ENCODE assay signal across 21 cellular contexts in genomic region chr1:238658766-238659165, GRCh38.
DNase-seq lines count a peak whose midpoint lies in the region; ATAC-seq, FAIRE-seq and TF ChIP-seq lines count a peak whose summit lies in the region.
"Had no signal": no experiment of that assay in that cellular context is flagged by ENCODE, and none has a peak within 500 bp of the region (broad histone marks: within the 10 kb centered on the region; RNA-seq: fewer than 3 reads in every experiment).

No MANE protein-coding gene starts in this region.

- no peak for TF ChIP-seq POLR2A in IMR-90 (IDR thresholded peaks at IDR 0.05; ENCODE audit: low read depth, low read length)

- WGBS in IMR-90 (ENCODE audit: extremely low coverage in 2 of 2, insufficient read length in 1 of 2), 2 experiments = no CpG with 5 or more reads among the region's 1 CpG

- H3K4me3 ChIP-seq in AG10803 (ENCODE audit: low read length) (no peak overlapping the region), IMR-90 (ENCODE audit: insufficient read depth, low read depth, low read length) (no peak overlapping the region), astrocyte (ENCODE audit: insufficient read depth, low read depth, low read length) (no peak overlapping the region)
- no peak overlapping the region for H3K4me3 ChIP-seq in CD8-positive, alpha-beta memory T cell (ENCODE audit: low read length)
- H3K4me3 ChIP-seq: coronary artery, heart left ventricle, pancreas, SK-N-MC had no signal

- H4K20me1 ChIP-seq in IMR-90 (ENCODE audit: insufficient read depth, low read length) = no peaks in the 10 kb centered on the region
- no peaks in the 10 kb centered on the region for H4K20me1 ChIP-seq in astrocyte (ENCODE audit: insufficient read depth, low read length)

- no peaks in the 10 kb centered on the region for H3K27me3 ChIP-seq in IMR-90 (ENCODE audit: control insufficient read depth, insufficient read depth, low read length)
- no peaks in the 10 kb centered on the region for H3K27me3 ChIP-seq in astrocyte (ENCODE audit: insufficient read depth, low read length)
- no peaks in the 10 kb centered on the region for H3K27me3 ChIP-seq in CD8-positive, alpha-beta memory T cell (ENCODE audit: insufficient read depth, low read length, poor library complexity, severe bottlenecking)
- H3K27me3 ChIP-seq: heart left ventricle, pancreas had no signal

- peaks cover 5% of the 10 kb centered on the region for H3K9me3 Mint-ChIP-seq in astrocyte (ENCODE audit: unreplicated experiment)
- peaks cover 0 to 14% (median 8%) of the 10 kb centered on the region in 5 donors for H3K9me3 Mint-ChIP-seq in CD8-positive, alpha-beta memory T cell

- no peaks in the 10 kb centered on the region for H3K9me1 ChIP-seq in IMR-90 (ENCODE audit: insufficient read depth, low read length)

- H3K4me1 ChIP-seq in IMR-90 (ENCODE audit: control insufficient read depth, insufficient read depth, low read length) = no peaks in the 10 kb centered on the region; the same call in 1 of the 2 replicates
- H3K4me1 ChIP-seq in astrocyte (ENCODE audit: insufficient read depth, low read length) = peaks cover 13% of the 10 kb centered on the region
- no peaks in the 10 kb centered on the region for H3K4me1 ChIP-seq in CD8-positive, alpha-beta memory T cell (ENCODE audit: insufficient read depth, low read length)
- H3K4me1 ChIP-seq: heart left ventricle, pancreas had no signal

- H3K4me1 Mint-ChIP-seq in astrocyte (ENCODE audit: low read depth, unreplicated experiment) = peaks cover 11% of the 10 kb centered on the region
- no peaks in the 10 kb centered on the region for H3K4me1 Mint-ChIP-seq in CD8-positive, alpha-beta memory T cell
- H3K4me1 Mint-ChIP-seq: activated naive CD8-positive, alpha-beta T cell treated with anti-CD3 and anti-CD28 coated beads, Interleukin-2, amount 50 U/mL, for 24 hours; stimulated activated effector memory CD8-positive, alpha-beta T cell treated with anti-CD3 and anti-CD28 coated beads, Interleukin-12 subunit alpha, Interleukin-12 subunit beta, amount 100 ng/mL, for 72 hours had no signal

- peak; percentile 11 for DNase-seq in AG10803 (ENCODE audit: low read depth)
- DNase-seq in IMR-90 = peak; percentile 74
- peak; percentile 90 for DNase-seq in astrocyte (ENCODE audit: low read depth)
- peak; percentile 37 for DNase-seq in kidney tubule cell (ENCODE audit: low spot score)
- no peak for DNase-seq in CD8-positive, alpha-beta memory T cell
- DNase-seq: activated CD4-positive, alpha-beta T cell treated with anti-CD3 and anti-CD28 coated beads, Interleukin-2, amount 50 U/mL, for 48 hours; activated naive CD8-positive, alpha-beta T cell treated with anti-CD3 and anti-CD28 coated beads, Interleukin-2, amount 50 U/mL, for 24 hours; activated T-cell treated with anti-CD3 and anti-CD28 coated beads, Interleukin-2, amount 50 U/mL, for 72 hours; heart left ventricle; kidney; NCI-H1694; NCI-H510A; pancreas had no signal

- no peak overlapping the region for H3K4me3 Mint-ChIP-seq in astrocyte (ENCODE audit: unreplicated experiment)
- no peak overlapping the region for H3K4me3 Mint-ChIP-seq in CD8-positive, alpha-beta memory T cell
- H3K4me3 Mint-ChIP-seq: activated naive CD8-positive, alpha-beta T cell treated with anti-CD3 and anti-CD28 coated beads, Interleukin-2, amount 50 U/mL, for 24 hours; activated T-cell treated with anti-CD3 and anti-CD28 coated beads, Interleukin-2, amount 50 U/mL, for 72 hours; stimulated activated effector memory CD8-positive, alpha-beta T cell treated with anti-CD3 and anti-CD28 coated beads, Interleukin-12 subunit alpha, Interleukin-12 subunit beta, amount 100 ng/mL, for 72 hours had no signal

- peak overlapping the region; percentile 80 for H3K4ac ChIP-seq in IMR-90 (ENCODE audit: low read depth, low read length)

- H2BK20ac ChIP-seq in IMR-90 (ENCODE audit: low read depth, low read length) = peak overlapping the region; percentile 75

- H3K27ac ChIP-seq in IMR-90 (ENCODE audit: insufficient read depth, low read length) (peak overlapping the region; percentile 71; the same call in 1 of the 2 replicates), astrocyte (ENCODE audit: low read depth, low read length) (peak overlapping the region; percentile 33)
- no peak overlapping the region for H3K27ac ChIP-seq in CD8-positive, alpha-beta memory T cell (ENCODE audit: low read depth, low read length)
- H3K27ac ChIP-seq: epithelial cell of prostate, heart left ventricle, HL-60, pancreas, SK-N-MC had no signal

- H3K18ac ChIP-seq in IMR-90 (ENCODE audit: low read depth, low read length) = peak overlapping the region; percentile 61

- H3K4me2 ChIP-seq in IMR-90 (ENCODE audit: low read depth, low read length) (peak overlapping the region; percentile 0; the same call in 1 of the 2 replicates), astrocyte (ENCODE audit: low read length) (peak overlapping the region; percentile 11)

- H2BK15ac ChIP-seq in IMR-90 (ENCODE audit: low read depth, low read length) = peak overlapping the region; percentile 16; the same call in 1 of the 3 replicates

- no peak overlapping the region for H3K14ac ChIP-seq in IMR-90 (replicated peaks; ENCODE audit: low read depth, low read length)

- CTCF ChIA-PET in IMR-90 (lab: Yijun Ruan, JAX) = no interaction called here
- CTCF ChIA-PET in CD8-positive, alpha-beta memory T cell (lab: Charles Lee) = no interaction called here

- 0 out of 2 replicates have a peak overlapping the region, but pooled peaks have one; percentile 18 for H3K23ac ChIP-seq in IMR-90 (ENCODE audit: low read depth, low read length)

- no peaks in the 10 kb centered on the region for H3K36me3 Mint-ChIP-seq in astrocyte (ENCODE audit: low read depth, unreplicated experiment)
- no peaks in the 10 kb centered on the region for H3K36me3 Mint-ChIP-seq in CD8-positive, alpha-beta memory T cell
- H3K36me3 Mint-ChIP-seq: stimulated activated effector memory CD8-positive, alpha-beta T cell treated with anti-CD3 and anti-CD28 coated beads, Interleukin-12 subunit alpha, Interleukin-12 subunit beta, amount 100 ng/mL, for 72 hours had no signal

- H3K36me3 ChIP-seq in IMR-90 (ENCODE audit: control insufficient read depth, insufficient read depth, low read length) (no peaks in the 10 kb centered on the region), astrocyte (ENCODE audit: insufficient read depth, low read length) (no peaks in the 10 kb centered on the region)
- no peaks in the 10 kb centered on the region for H3K36me3 ChIP-seq in CD8-positive, alpha-beta memory T cell (ENCODE audit: insufficient read depth, low read length)
- H3K36me3 ChIP-seq: heart left ventricle, pancreas had no signal

- H2AK9ac ChIP-seq in IMR-90 (replicated peaks; ENCODE audit: low read depth, low read length, poor library complexity) = no peak overlapping the region

- H3K79me2 ChIP-seq in astrocyte (ENCODE audit: insufficient read depth, low read length) = no peaks in the 10 kb centered on the region

- ATAC-seq in IMR-90 (ENCODE audit: low read depth) (peak; percentile 84), HG02973 (IDR thresholded peaks at IDR 0.05; ENCODE audit: unreplicated experiment) (no peak), HG03025 (IDR thresholded peaks at IDR 0.05; ENCODE audit: low FRiP score, unreplicated experiment) (no peak), GM18870 (IDR thresholded peaks at IDR 0.05; ENCODE audit: unreplicated experiment) (no peak)
- ATAC-seq: activated naive CD8-positive, alpha-beta T cell treated with anti-CD3 and anti-CD28 coated beads, Interleukin-2, amount 50 U/mL, for 24 hours; activated T-cell treated with anti-CD3 and anti-CD28 coated beads, Interleukin-2, amount 50 U/mL, for 72 hours; heart left ventricle; pancreas; stimulated activated effector memory CD8-positive, alpha-beta T cell treated with anti-CD3 and anti-CD28 coated beads, Interleukin-12 subunit alpha, Interleukin-12 subunit beta, amount 100 ng/mL, for 72 hours had no signal

- intact Hi-C loops in IMR-90 (cut with micrococcal nuclease) = loop anchor here (10.0 kb wide), 1 partner anchor 984 kb away; no protein-coding TSS in a partner anchor

- BruUV-seq in IMR-90 (replicated peaks; lab: Mats Ljungman, UMichigan) = no TSS peak

- H3K79me1 ChIP-seq in IMR-90 (ENCODE audit: low read depth in 1 of 2, low read length in 2 of 2) = no peaks in the 10 kb centered on the region

- in situ Hi-C loops in IMR-90 (cut with MboI; ENCODE audit: low sequenced_read_pairs) = no loop called here

- peak overlapping the region; percentile 49; the same call in 1 of the 2 replicates for H3K56ac ChIP-seq in IMR-90 (ENCODE audit: extremely low read depth, insufficient read depth, low read length)

- TF ChIP-seq CTCF in AG10803 (conservative IDR thresholded peaks at IDR 0.05; ENCODE audit: low read length) (no peak), IMR-90 (conservative IDR thresholded peaks at IDR 0.05; ENCODE audit: low read depth, low read length) (no peak), astrocyte (IDR thresholded peaks at IDR 0.05; ENCODE audit: insufficient read depth, low read depth, low read length) (no peak)

- H4K91ac ChIP-seq in IMR-90 (ENCODE audit: insufficient read depth, low read depth, low read length) = peak overlapping the region; percentile 54; the same call in 1 of the 2 replicates

- POLR2A ChIA-PET in IMR-90 (lab: Charles Lee; ENCODE audit: unreplicated experiment) = no interaction called here
- POLR2A ChIA-PET in CD8-positive, alpha-beta memory T cell (lab: Charles Lee) = no interaction called here

- peak overlapping the region; percentile 73 for H3K27ac Mint-ChIP-seq in astrocyte (ENCODE audit: unreplicated experiment)
- H3K27ac Mint-ChIP-seq in CD8-positive, alpha-beta memory T cell = no peak overlapping the region
- H3K27ac Mint-ChIP-seq: activated naive CD8-positive, alpha-beta T cell treated with anti-CD3 and anti-CD28 coated beads, Interleukin-2, amount 50 U/mL, for 24 hours; activated T-cell treated with anti-CD3 and anti-CD28 coated beads, Interleukin-2, amount 50 U/mL, for 72 hours; stimulated activated effector memory CD8-positive, alpha-beta T cell treated with anti-CD3 and anti-CD28 coated beads, Interleukin-12 subunit alpha, Interleukin-12 subunit beta, amount 100 ng/mL, for 72 hours had no signal

- FAIRE-seq in astrocyte (lab: Jason Lieb, UNC) = peak; percentile 74
- FAIRE-seq: kidney, pancreas had no signal

- no peaks in the 10 kb centered on the region for H3K27me3 Mint-ChIP-seq in astrocyte (ENCODE audit: low read depth, unreplicated experiment)
- no peaks in the 10 kb centered on the region for H3K27me3 Mint-ChIP-seq in CD8-positive, alpha-beta memory T cell
- H3K27me3 Mint-ChIP-seq: activated naive CD8-positive, alpha-beta T cell treated with anti-CD3 and anti-CD28 coated beads, Interleukin-2, amount 50 U/mL, for 24 hours had no signal

- H2BK5ac ChIP-seq in IMR-90 (ENCODE audit: low read depth, low read length, poor library complexity, severe bottlenecking) = peak overlapping the region; percentile 78

- no peaks in the 10 kb centered on the region for H3K9me3 ChIP-seq in IMR-90 (ENCODE audit: control insufficient read depth, insufficient read depth, low read length)
- no peaks in the 10 kb centered on the region for H3K9me3 ChIP-seq in astrocyte (ENCODE audit: insufficient read depth, low read depth, low read length)
- no peaks in the 10 kb centered on the region for H3K9me3 ChIP-seq in CD8-positive, alpha-beta memory T cell (ENCODE audit: low read length)
- H3K9me3 ChIP-seq: pancreas had no signal

- H2AFZ ChIP-seq in IMR-90 (replicated peaks; ENCODE audit: low read length, poor library complexity) (no peak overlapping the region), astrocyte (ENCODE audit: low read depth, low read length) (no peak overlapping the region)

- no peak for TF ChIP-seq RAD21 in IMR-90 (IDR thresholded peaks at IDR 0.05; ENCODE audit: low read length)

- H3K9ac ChIP-seq in IMR-90 (ENCODE audit: low read depth, low read length) = no peak overlapping the region
- H3K9ac ChIP-seq in astrocyte (ENCODE audit: low read length) = no peak overlapping the region

- peak overlapping the region; percentile 59 to 81; a peak in 3 of 4 replicates for H4K8ac ChIP-seq in IMR-90 (ENCODE audit: low read depth in 2 of 2, low read length in 2 of 2)

- peak overlapping the region; percentile 45; the same call in 1 of the 2 replicates for H4K5ac ChIP-seq in IMR-90 (ENCODE audit: low read depth, low read length)

- no peak overlapping the region for H2AK5ac ChIP-seq in IMR-90 (ENCODE audit: low read depth, low read length)

- dilution Hi-C loops in IMR-90 (cut with HindIII; ENCODE audit: low sequenced_read_pairs, unreplicated experiment) = no loop called here

- H2BK120ac ChIP-seq in IMR-90 (ENCODE audit: low read depth, low read length) = peak overlapping the region; percentile 72

Comparison
In these comparisons a context has a peak if more than half of its experiments do, and no peak if none do; other contexts are left out.
1. DNase-seq: peak in AG10803 (single experiment), IMR-90 (single experiment), astrocyte (single experiment) and kidney tubule cell (single experiment); none in CD8-positive, alpha-beta memory T cell (0 of 5).